12 cellular contexts compared by ENCODE assay signal in the genomic region with DNA sequence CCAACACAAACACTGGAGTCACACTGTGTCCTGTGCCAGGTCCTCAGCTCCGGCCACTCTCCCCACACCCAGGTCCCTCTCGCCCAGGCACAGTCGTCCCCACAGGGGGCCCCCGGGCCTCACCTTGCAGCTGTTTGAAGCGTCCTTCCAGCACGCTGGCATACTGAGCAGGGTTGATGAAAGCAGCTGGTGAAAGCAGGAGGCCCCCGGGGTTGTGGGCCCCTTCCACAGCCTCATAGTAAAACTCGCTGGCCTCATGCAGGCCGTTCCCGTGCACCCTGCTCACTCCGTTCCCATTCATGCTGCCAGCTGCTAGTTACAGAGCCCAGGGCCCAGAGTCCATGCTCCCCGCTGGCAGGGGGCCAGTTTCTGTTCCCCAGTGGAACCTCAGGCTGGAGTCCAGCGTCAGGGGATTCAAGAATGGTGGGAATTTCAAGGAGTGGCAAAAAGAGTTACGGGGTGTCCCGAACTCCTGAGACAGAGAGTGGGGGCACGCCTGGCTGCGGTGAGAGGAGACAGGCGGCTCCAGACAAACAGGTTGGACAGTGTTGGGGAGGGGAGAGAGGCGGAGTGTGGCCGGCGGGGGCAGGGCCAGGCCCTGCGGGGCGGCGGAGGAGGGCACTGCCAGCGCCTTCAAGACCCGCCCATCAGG. TPM values are rescaled to one million over a fixed set of nuclear protein-coding genes. Genes with fewer than 3 reads are reported as not detected.
A peak's percentile ranks its signal among the peaks of the same experiment; 100 is the strongest.
DNase-seq lines count a peak whose midpoint lies in the region; ATAC-seq and TF ChIP-seq lines count a peak whose summit lies in the region.
"Had no signal": no experiment of that assay in that cellular context is flagged by ENCODE, and none has a peak within 500 bp of the region (broad histone marks: within the 10 kb centered on the region; RNA-seq: fewer than 3 reads in every experiment).

No MANE protein-coding gene starts in this region.

- intact Hi-C loops in MCF 10A (cut with micrococcal nuclease) = no loop called here

- DNase-seq in T47D (ENCODE audit: low read depth in 1 of 2, low spot score in 1 of 2) = peak; percentile 84 to 93
- no peak for DNase-seq in MCF 10A (ENCODE audit: unreplicated experiment)
- DNase-seq in endothelial cell (ENCODE audit: low spot score) = peak; percentile 66
- peak; percentile 49 to 79 for DNase-seq in mesothelial cell of epicardium (ENCODE audit: low spot score in 2 of 2, unreplicated experiment in 2 of 2)
- DNase-seq in ureter (ENCODE audit: low spot score) = peak; percentile 75
- no peak for DNase-seq in stimulated activated CD4-positive, alpha-beta T cell treated with anti-CD3 and anti-CD28 coated beads, Interleukin-4, amount 100 ng/mL, for 1 hour
- DNase-seq in stimulated activated naive CD4-positive, alpha-beta T cell (lab: John Stamatoyannopoulos, UW) = no peak
- DNase-seq: activated T-cell treated with anti-CD3 and anti-CD28 coated beads, Interleukin-2, amount 50 U/mL, for 48 hours; foreskin melanocyte; NCI-H2029 had no signal

- H3K4me1 Mint-ChIP-seq in MCF 10A (ENCODE audit: insufficient read depth, unreplicated experiment) = peaks cover 9% of the 10 kb centered on the region
- H3K4me1 Mint-ChIP-seq in endothelial cell (ENCODE audit: unreplicated experiment) = peaks cover 57% of the 10 kb centered on the region
- peaks cover 50% of the 10 kb centered on the region for H3K4me1 Mint-ChIP-seq in mesothelial cell of epicardium
- H3K4me1 Mint-ChIP-seq: central memory CD8-positive, alpha-beta T cell had no signal

- TF ChIP-seq CTCF in MCF 10A (IDR thresholded peaks at IDR 0.05; ENCODE audit: unreplicated experiment) (no peak), endothelial cell (IDR thresholded peaks at IDR 0.05; ENCODE audit: unreplicated experiment) (peak; percentile 49), mesothelial cell of epicardium (IDR thresholded peaks at IDR 0.05; ENCODE audit: unreplicated experiment) (no peak)

- no TSS peak for BruUV-seq in MCF 10A (replicated peaks; lab: Mats Ljungman, UMichigan)

- ATAC-seq in GM21515 (IDR thresholded peaks at IDR 0.05; ENCODE audit: unreplicated experiment) = no peak

- H3K36me3 Mint-ChIP-seq in MCF 10A (ENCODE audit: insufficient read depth, unreplicated experiment) = peaks cover 32% of the 10 kb centered on the region
- H3K36me3 Mint-ChIP-seq in endothelial cell (ENCODE audit: low read depth, unreplicated experiment) = peaks cover 16% of the 10 kb centered on the region
- H3K36me3 Mint-ChIP-seq in mesothelial cell of epicardium = peaks cover 17% of the 10 kb centered on the region

- H3K27ac Mint-ChIP-seq in MCF 10A (ENCODE audit: low read depth, unreplicated experiment) (no peak overlapping the region), endothelial cell (ENCODE audit: unreplicated experiment) (peak overlapping the region; percentile 82), mesothelial cell of epicardium (peak overlapping the region; percentile 89)

- POLR2A ChIA-PET in MCF 10A (lab: Yijun Ruan, JAX) = no interaction called here

- H3K9me3 Mint-ChIP-seq in MCF 10A (ENCODE audit: unreplicated experiment) (no peaks in the 10 kb centered on the region), endothelial cell (ENCODE audit: unreplicated experiment) (no peaks in the 10 kb centered on the region), mesothelial cell of epicardium (no peaks in the 10 kb centered on the region)
- H3K9me3 Mint-ChIP-seq: central memory CD8-positive, alpha-beta T cell had no signal

- CTCF ChIA-PET in MCF 10A (lab: Yijun Ruan, JAX) = interaction anchor here (0.5 to 0.7 kb wide), 2 partner anchors 652 to 1360 kb away, joined by 4 to 6 read pairs; no protein-coding TSS in a partner anchor

- H3K27me3 Mint-ChIP-seq in MCF 10A (ENCODE audit: insufficient read depth, unreplicated experiment) (no peaks in the 10 kb centered on the region), endothelial cell (ENCODE audit: unreplicated experiment) (peaks cover 22% of the 10 kb centered on the region), mesothelial cell of epicardium (ENCODE audit: low read depth) (no peaks in the 10 kb centered on the region)

- in situ Hi-C loops in T47D (cut with HindIII; ENCODE audit: low pct_unique_long_range_greater_than_20kb, low sequenced_read_pairs) = no loop called here

- H3K4me3 Mint-ChIP-seq in MCF 10A (ENCODE audit: unreplicated experiment) = no peak overlapping the region
- H3K4me3 Mint-ChIP-seq in endothelial cell (ENCODE audit: unreplicated experiment) = peak overlapping the region; percentile 56
- H3K4me3 Mint-ChIP-seq in mesothelial cell of epicardium = peak overlapping the region; percentile 65
- H3K4me3 Mint-ChIP-seq: central memory CD8-positive, alpha-beta T cell had no signal

RNA-seq across cellular contexts. Expression of a gene that starts 10.6 kb away (rescaled TPM):
- 46.9 and 47.2 TPM in 2 replicates for total RNA-seq in MCF 10A (2022)
- 17.1 TPM for total RNA-seq in endothelial cell (ENCODE audit: unreplicated experiment)
- 62.0 to 63.4 TPM (median 62.4 TPM) in 3 replicates for total RNA-seq in mesothelial cell of epicardium
- total RNA-seq in ureter = 33.7 TPM

RNA-seq across cellular contexts. Expression of a gene that starts 40.8 kb away (rescaled TPM):
- total RNA-seq in MCF 10A (2022) (9.5 and 13.5 TPM in 2 replicates), endothelial cell (ENCODE audit: unreplicated experiment) (29.3 TPM), mesothelial cell of epicardium (38.7 to 40.7 TPM (median 39.6 TPM) in 3 replicates), ureter (20.1 TPM)

Comparison
In these comparisons a context has a peak if more than half of its experiments do, and no peak if none do; other contexts are left out.
1. DNase-seq: peak in T47D (2 of 2), endothelial cell (single experiment), mesothelial cell of epicardium (2 of 2) and ureter (single experiment); none in MCF 10A (single experiment), stimulated activated CD4-positive, alpha-beta T cell treated with anti-CD3 and anti-CD28 coated beads, Interleukin-4, amount 100 ng/mL, for 1 hour (single experiment) and stimulated activated naive CD4-positive, alpha-beta T cell (0 of 6).